Comparison of ENCODE assay signal across 16 cellular contexts in the genomic region with DNA sequence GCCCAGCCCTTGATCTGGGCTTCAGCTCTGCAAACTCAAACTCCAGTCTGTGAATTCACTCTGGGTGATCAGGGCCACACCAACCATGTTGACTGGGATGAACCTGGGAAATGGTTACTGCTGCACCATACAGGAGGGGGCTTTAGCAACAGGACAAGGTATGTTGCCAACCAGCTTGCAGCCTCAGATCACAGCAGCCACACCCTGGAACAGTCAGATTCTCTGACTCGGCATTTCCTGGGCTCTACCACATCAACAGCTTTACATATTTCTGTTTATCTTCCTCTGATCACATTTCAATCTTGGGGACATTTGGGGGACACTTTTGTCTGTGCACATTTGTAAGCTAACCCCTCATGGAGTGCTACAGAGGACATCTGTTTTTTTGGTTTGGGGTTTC.
"Had no signal": no experiment of that assay in that cellular context is flagged by ENCODE, and none has a peak within 500 bp of the region (broad histone marks: within the 10 kb centered on the region; RNA-seq: fewer than 3 reads in every experiment).

No MANE protein-coding gene starts in this region.

- H3K4me1 Mint-ChIP-seq: activated naive CD8-positive, alpha-beta T cell treated with anti-CD3 and anti-CD28 coated beads for 36 hours; central memory CD8-positive, alpha-beta T cell; naive thymus-derived CD4-positive, alpha-beta T cell; stimulated activated naive B cell treated with anti-CD40 and anti-IgM and Interleukin-4, amounts not matched to agents 10 μg/mL and 1 μg/mL and 100 μg/mL, for 72 hours had no signal

- H3K27ac ChIP-seq: body of pancreas, gastrocnemius medialis, thyroid gland had no signal

- H3K27ac Mint-ChIP-seq: activated naive CD8-positive, alpha-beta T cell treated with anti-CD3 and anti-CD28 coated beads for 36 hours; activated T-helper 1 cell treated with anti-CD3 and anti-CD28 coated beads, Interleukin-12 subunit alpha, Interleukin-12 subunit beta, Interleukin-2, Interleukin-4 antibody, amounts not matched to agents 30 ng/mL and 10 ng/mL and 1 ng/mL, durations not matched to agents 14 hours and 24 hours and 36 hours; naive thymus-derived CD4-positive, alpha-beta T cell; stimulated activated naive B cell treated with anti-CD40 and anti-IgM and Interleukin-4, amounts not matched to agents 10 μg/mL and 1 μg/mL and 100 μg/mL, for 72 hours had no signal

- H3K4me1 ChIP-seq: body of pancreas, gastrocnemius medialis, thyroid gland had no signal

- H3K27me3 Mint-ChIP-seq: activated naive CD8-positive, alpha-beta T cell treated with anti-CD3 and anti-CD28 coated beads for 36 hours had no signal

- DNase-seq: activated CD4-positive, CD25-positive, alpha-beta regulatory T cell treated with anti-CD3 and anti-CD28 coated beads, Interleukin-2, amount 50 U/mL, for 72 hours; activated naive CD8-positive, alpha-beta T cell treated with anti-CD3 and anti-CD28 coated beads for 36 hours; amygdala; body of pancreas; cortex of kidney; effector CD4-positive, alpha-beta T cell; gastrocnemius medialis; naive thymus-derived CD4-positive, alpha-beta T cell; retina; stimulated activated CD4-positive, alpha-beta T cell treated with anti-CD3 and anti-CD28 coated beads, Interleukin-2, amount 100 ng/mL, for 48 hours; stimulated activated naive B cell treated with anti-CD40 and anti-IgM and Interleukin-4, amounts not matched to agents 10 μg/mL and 1 μg/mL and 100 μg/mL, for 72 hours; T1000; thyroid gland had no signal

- H3K4me3 ChIP-seq: body of pancreas, gastrocnemius medialis, lung, thyroid gland had no signal

- H3K4me3 Mint-ChIP-seq: activated naive CD8-positive, alpha-beta T cell treated with anti-CD3 and anti-CD28 coated beads for 36 hours; activated T-helper 1 cell treated with anti-CD3 and anti-CD28 coated beads, Interleukin-12 subunit alpha, Interleukin-12 subunit beta, Interleukin-2, Interleukin-4 antibody, amounts not matched to agents 30 ng/mL and 10 ng/mL and 1 ng/mL, durations not matched to agents 14 hours and 24 hours and 36 hours; central memory CD8-positive, alpha-beta T cell; naive thymus-derived CD4-positive, alpha-beta T cell; stimulated activated naive B cell treated with anti-CD40 and anti-IgM and Interleukin-4, amounts not matched to agents 10 μg/mL and 1 μg/mL and 100 μg/mL, for 72 hours had no signal

- H3K9me3 Mint-ChIP-seq: activated naive CD8-positive, alpha-beta T cell treated with anti-CD3 and anti-CD28 coated beads for 36 hours; activated T-helper 1 cell treated with anti-CD3 and anti-CD28 coated beads, Interleukin-12 subunit alpha, Interleukin-12 subunit beta, Interleukin-2, Interleukin-4 antibody, amounts not matched to agents 30 ng/mL and 10 ng/mL and 1 ng/mL, durations not matched to agents 14 hours and 24 hours and 36 hours; central memory CD8-positive, alpha-beta T cell; stimulated activated naive B cell treated with anti-CD40 and anti-IgM and Interleukin-4, amounts not matched to agents 10 μg/mL and 1 μg/mL and 100 μg/mL, for 72 hours had no signal

- H3K36me3 Mint-ChIP-seq: activated naive CD8-positive, alpha-beta T cell treated with anti-CD3 and anti-CD28 coated beads for 36 hours; naive thymus-derived CD4-positive, alpha-beta T cell; stimulated activated naive B cell treated with anti-CD40 and anti-IgM and Interleukin-4, amounts not matched to agents 10 μg/mL and 1 μg/mL and 100 μg/mL, for 72 hours had no signal

- H3K27me3 ChIP-seq: body of pancreas, gastrocnemius medialis, thyroid gland had no signal

- ATAC-seq: body of pancreas; gastrocnemius medialis; naive thymus-derived CD4-positive, alpha-beta T cell; stimulated activated naive B cell treated with anti-CD40 and anti-IgM and Interleukin-4, amounts not matched to agents 10 μg/mL and 1 μg/mL and 100 μg/mL, for 72 hours had no signal
